32 cellular contexts compared by ENCODE assay signal in genomic region chr1:177130426-177130825, GRCh38. TPM values are rescaled to one million over a fixed set of nuclear protein-coding genes. Genes with fewer than 3 reads are reported as not detected.
"Had no signal": no experiment of that assay in that cellular context is flagged by ENCODE, and none has a peak within 500 bp of the region (broad histone marks: within the 10 kb centered on the region; RNA-seq: fewer than 3 reads in every experiment).

No MANE protein-coding gene starts in this region.

- ATAC-seq: effector memory CD8-positive, alpha-beta T cell; left lobe of liver; natural killer cell; psoas muscle; sciatic nerve; stimulated activated effector memory CD8-positive, alpha-beta T cell treated with anti-CD3 and anti-CD28 coated beads, Interleukin-12 subunit alpha, Interleukin-12 subunit beta, amount 100 ng/mL, for 72 hours; stimulated activated naive CD8-positive, alpha-beta T cell treated with anti-CD3 and anti-CD28 coated beads, Interleukin-15, Interleukin-2, amounts not matched to agents 100 U/mL and 50 U/mL, for 24 hours; upper lobe of right lung had no signal

- H3K4me3 ChIP-seq: esophagus squamous epithelium, lung, ovary, psoas muscle, smooth muscle cell, testis, tibial nerve, upper lobe of right lung, uterus had no signal

- FAIRE-seq: endometrium had no signal

- H3K4me2 ChIP-seq: smooth muscle cell had no signal

- DNase-seq: cortex of kidney; effector memory CD8-positive, alpha-beta T cell; erythroblast; esophagus squamous epithelium; foreskin melanocyte; glutamatergic neuron; hypothalamus; immature natural killer cell; islet precursor cell; natural killer cell; occipital lobe; ovary; posterior cingulate gyrus; psoas muscle; stimulated activated CD4-positive, alpha-beta T cell treated with anti-CD3 and anti-CD28 coated beads, Interleukin-12 subunit alpha, Interleukin-12 subunit beta, amount 100 ng/mL, for 4 hours; stimulated activated CD4-positive, alpha-beta T cell treated with anti-CD3 and anti-CD28 coated beads, Interleukin-1b, Interleukin-23, amount 100 ng/mL, for 48 hours; stimulated activated CD4-positive, alpha-beta T cell treated with anti-CD3 and anti-CD28 coated beads, Interleukin-4, amount 100 ng/mL, for 1 hour; stimulated activated naive CD8-positive, alpha-beta T cell treated with anti-CD3 and anti-CD28 coated beads, Interleukin-15, Interleukin-2, amounts not matched to agents 100 U/mL and 50 U/mL, for 24 hours; substantia nigra; testis; upper lobe of right lung; uterus had no signal

- H3K27me3 ChIP-seq: esophagus squamous epithelium, ovary, testis, tibial nerve, upper lobe of right lung, uterus had no signal

- H3K27ac ChIP-seq: esophagus squamous epithelium, ovary, psoas muscle, testis, tibial nerve, upper lobe of right lung, uterus had no signal

- H3K9me3 ChIP-seq: esophagus squamous epithelium, ovary, psoas muscle, testis, tibial nerve, upper lobe of right lung, uterus had no signal

- H3K4me1 ChIP-seq: esophagus squamous epithelium, psoas muscle, testis, tibial nerve, upper lobe of right lung, uterus had no signal

- H3K36me3 ChIP-seq: esophagus squamous epithelium, ovary, tibial nerve, upper lobe of right lung, uterus had no signal

RNA-seq across cellular contexts. Expression of gene ASTN1, which starts 34.1 kb away (rescaled TPM):
- total RNA-seq: dermis microvascular lymphatic vessel endothelial cell, mononuclear cell, natural killer cell had no signal
- polyA plus RNA-seq: immature natural killer cell, smooth muscle cell had no signal

RNA-seq across cellular contexts. Expression of gene BRINP2, which starts 40.3 kb away (rescaled TPM):
- total RNA-seq: dermis microvascular lymphatic vessel endothelial cell, esophagus squamous epithelium, mononuclear cell, natural killer cell, renal cortical epithelial cell, smooth muscle cell, tibial nerve, upper lobe of right lung had no signal
- polyA plus RNA-seq: immature natural killer cell, smooth muscle cell had no signal
